In the genomic region with DNA sequence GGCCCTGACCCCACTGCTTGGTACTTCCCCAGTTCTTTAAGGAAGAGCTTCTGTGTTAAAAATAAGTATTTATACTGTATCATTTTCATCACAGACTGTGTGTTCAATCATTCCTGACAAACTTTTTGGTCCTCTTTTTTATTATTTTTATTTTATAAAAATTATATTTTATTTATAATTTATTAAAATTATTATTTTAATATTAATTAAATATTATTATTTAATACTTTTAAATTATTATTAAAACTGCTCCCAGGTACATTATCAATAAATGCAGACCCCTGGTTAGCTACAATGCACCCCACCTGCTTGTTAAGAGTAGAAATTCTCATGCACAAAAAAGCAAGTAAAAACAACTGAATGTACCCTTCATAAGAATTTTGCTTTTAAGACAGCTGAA, we compare ENCODE assay signal across 18 cellular contexts.
"Had no signal": no experiment of that assay in that cellular context is flagged by ENCODE, and none has a peak within 500 bp of the region (broad histone marks: within the 10 kb centered on the region; RNA-seq: fewer than 3 reads in every experiment).

No MANE protein-coding gene starts in this region.

- H3K4me3 Mint-ChIP-seq: memory B cell; natural killer cell treated with Interleukin-12 subunit alpha and Interleukin-12 subunit beta and Interleukin-15 and Interleukin-18, amount 100 ng/mL, for 72 hours; stimulated activated naive B cell treated with anti-CD40 and anti-IgM and Interleukin-4, amounts not matched to agents 10 μg/mL and 1 μg/mL and 100 μg/mL, for 72 hours; stimulated activated naive CD8-positive, alpha-beta T cell treated with anti-CD3 and anti-CD28 coated beads, Interleukin-15, Interleukin-2, amounts not matched to agents 100 ng/mL and 50 ng/mL, for 24 hours had no signal

- H3K9me3 Mint-ChIP-seq: memory B cell; natural killer cell treated with Interleukin-12 subunit alpha and Interleukin-12 subunit beta and Interleukin-15 and Interleukin-18, amount 100 ng/mL, for 72 hours; stimulated activated naive B cell treated with anti-CD40 and anti-IgM and Interleukin-4, amounts not matched to agents 10 μg/mL and 1 μg/mL and 100 μg/mL, for 72 hours; stimulated activated naive CD8-positive, alpha-beta T cell treated with anti-CD3 and anti-CD28 coated beads, Interleukin-15, Interleukin-2, amounts not matched to agents 100 ng/mL and 50 ng/mL, for 24 hours had no signal

- ATAC-seq: left lobe of liver; natural killer cell treated with Interleukin-12 subunit alpha and Interleukin-12 subunit beta and Interleukin-15 and Interleukin-18, amount 100 ng/mL, for 72 hours; right lobe of liver; stimulated activated naive B cell treated with anti-CD40 and anti-IgM and Interleukin-4, amounts not matched to agents 10 μg/mL and 1 μg/mL and 100 μg/mL, for 72 hours; upper lobe of right lung had no signal

- H2AFZ ChIP-seq: parathyroid adenoma had no signal

- H3K36me3 ChIP-seq: neutrophil, right lobe of liver, transverse colon, upper lobe of right lung, uterus had no signal

- H3K4me3 ChIP-seq: dorsolateral prefrontal cortex, lung, right lobe of liver, transverse colon, upper lobe of right lung, uterus had no signal

- H3K27ac ChIP-seq: neutrophil, parathyroid adenoma, right lobe of liver, transverse colon, upper lobe of right lung, uterus had no signal

- H3K27me3 Mint-ChIP-seq: natural killer cell treated with Interleukin-12 subunit alpha and Interleukin-12 subunit beta and Interleukin-15 and Interleukin-18, amount 100 ng/mL, for 72 hours; stimulated activated naive B cell treated with anti-CD40 and anti-IgM and Interleukin-4, amounts not matched to agents 10 μg/mL and 1 μg/mL and 100 μg/mL, for 72 hours; stimulated activated naive CD8-positive, alpha-beta T cell treated with anti-CD3 and anti-CD28 coated beads, Interleukin-15, Interleukin-2, amounts not matched to agents 100 ng/mL and 50 ng/mL, for 24 hours had no signal

- H3K4me1 Mint-ChIP-seq: memory B cell; stimulated activated naive B cell treated with anti-CD40 and anti-IgM and Interleukin-4, amounts not matched to agents 10 μg/mL and 1 μg/mL and 100 μg/mL, for 72 hours had no signal

- H3K9me3 ChIP-seq: neutrophil, right lobe of liver, transverse colon, upper lobe of right lung, uterus had no signal

- DNase-seq: dorsolateral prefrontal cortex; effector CD4-positive, alpha-beta T cell; right lobe of liver; small intestine; stimulated activated CD4-positive, alpha-beta T cell treated with anti-CD3 and anti-CD28 coated beads, Interleukin-15, amount 100 ng/mL, for 24 hours; stimulated activated CD4-positive, alpha-beta T cell treated with anti-CD3 and anti-CD28 coated beads, Interleukin-2, amount 100 ng/mL, for 48 hours; stimulated activated naive B cell treated with anti-CD40 and anti-IgM and Interleukin-4, amounts not matched to agents 10 μg/mL and 1 μg/mL and 100 μg/mL, for 72 hours; transverse colon; upper lobe of right lung; uterus had no signal

- H3K27ac Mint-ChIP-seq: memory B cell; natural killer cell treated with Interleukin-12 subunit alpha and Interleukin-12 subunit beta and Interleukin-15 and Interleukin-18, amount 100 ng/mL, for 72 hours; progenitor cell of endocrine pancreas; stimulated activated naive B cell treated with anti-CD40 and anti-IgM and Interleukin-4, amounts not matched to agents 10 μg/mL and 1 μg/mL and 100 μg/mL, for 72 hours; stimulated activated naive CD8-positive, alpha-beta T cell treated with anti-CD3 and anti-CD28 coated beads, Interleukin-15, Interleukin-2, amounts not matched to agents 100 ng/mL and 50 ng/mL, for 24 hours had no signal

- H3K9ac ChIP-seq: parathyroid adenoma had no signal

- H3K79me2 ChIP-seq: parathyroid adenoma had no signal

- H3K4me1 ChIP-seq: parathyroid adenoma, right lobe of liver, transverse colon, upper lobe of right lung, uterus had no signal

- H3K27me3 ChIP-seq: dorsolateral prefrontal cortex, neutrophil, right lobe of liver, transverse colon, upper lobe of right lung, uterus had no signal

- H3K36me3 Mint-ChIP-seq: memory B cell; natural killer cell treated with Interleukin-12 subunit alpha and Interleukin-12 subunit beta and Interleukin-15 and Interleukin-18, amount 100 ng/mL, for 72 hours; stimulated activated naive B cell treated with anti-CD40 and anti-IgM and Interleukin-4, amounts not matched to agents 10 μg/mL and 1 μg/mL and 100 μg/mL, for 72 hours had no signal
